ENCODE assay signal across 8 cellular contexts in the genomic region with DNA sequence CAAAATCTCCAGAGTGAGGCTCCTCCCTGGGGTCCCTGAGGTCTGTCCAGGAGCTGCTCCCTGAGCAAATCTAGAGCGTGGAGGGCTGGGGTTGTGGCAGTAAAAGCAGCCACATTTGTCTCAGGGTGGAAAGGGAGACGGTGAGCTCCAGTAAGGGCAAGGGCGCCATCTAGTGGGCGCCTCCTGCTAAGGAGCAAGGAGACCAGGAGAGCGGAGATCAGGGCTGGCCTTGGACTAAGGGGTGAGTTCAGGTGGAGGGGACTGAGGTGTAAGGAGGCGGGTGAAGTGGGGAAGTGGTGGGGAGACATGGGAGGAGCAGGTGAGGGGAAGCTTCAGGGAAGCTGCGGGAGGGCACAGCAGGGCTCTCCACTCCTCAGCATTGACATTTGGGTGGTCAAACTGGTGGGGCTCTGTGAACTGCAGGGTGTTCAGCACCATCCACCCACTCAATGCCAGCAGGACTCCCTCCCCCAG. TPM values are rescaled to one million over a fixed set of nuclear protein-coding genes. Genes with fewer than 3 reads are reported as not detected.
A peak's percentile ranks its signal among the peaks of the same experiment; 100 is the strongest.
DNase-seq lines count a peak whose midpoint lies in the region; ATAC-seq and TF ChIP-seq lines count a peak whose summit lies in the region.

No MANE protein-coding gene starts in this region.

- peak overlapping the region in 5 of 11 experiments; percentile 3 to 49 (median 12); a peak in 3 of 22 replicates for H3K9ac ChIP-seq in BLaER1 treated with 17β-estradiol and CSF1 and Interleukin-3, amounts not matched to agents 10 nM and 100 nM

- no peaks in the 10 kb centered on the region for H3K27me3 ChIP-seq in BLaER1 treated with 17β-estradiol and CSF1 and Interleukin-3, amounts not matched to agents 10 nM and 100 nM

- H3K27ac ChIP-seq in BLaER1 treated with 17β-estradiol and CSF1 and Interleukin-3, amounts not matched to agents 10 nM and 100 nM, result 0 out of 22 replicates have a peak overlapping the region, but pooled peaks of 1 of the 11 experiments have one; percentile 12

- H4K20me1 ChIP-seq in BLaER1 treated with 17β-estradiol and CSF1 and Interleukin-3, amounts not matched to agents 10 nM and 100 nM, result peaks cover 17 to 66% (median 33%) of the 10 kb centered on the region in 11 experiments; a peak in 19 of 22 replicates

- no peak for ATAC-seq in GM18858 (IDR thresholded peaks at IDR 0.05; ENCODE audit: unreplicated experiment)

- H3K4me2 ChIP-seq in BLaER1 treated with 17β-estradiol and CSF1 and Interleukin-3, amounts not matched to agents 10 nM and 100 nM, result peak overlapping the region in 8 of 11 experiments; percentile 1 to 55 (median 15); a peak in 7 of 22 replicates

- no peak overlapping the region for H3K4me3 ChIP-seq in BLaER1 treated with 17β-estradiol and CSF1 and Interleukin-3, amounts not matched to agents 10 nM and 100 nM
- no peak overlapping the region for H3K4me3 ChIP-seq in HFF-Myc (replicated peaks; ENCODE audit: low read depth, low read length)

- H3K4me1 ChIP-seq in BLaER1 treated with 17β-estradiol and CSF1 and Interleukin-3, amounts not matched to agents 10 nM and 100 nM, result peaks cover 10 to 29% (median 21%) of the 10 kb centered on the region in 10 experiments

- DNase-seq in HFF-Myc (ENCODE audit: extremely low read depth, low read depth) (peak; percentile 19), NCI-H526 treated with DMSO at 0.1 percent for 48 hours (lab: John Stamatoyannopoulos, UW) (peak; percentile 49), dermis microvascular lymphatic vessel endothelial cell (ENCODE audit: low read depth in 2 of 2) (peak; percentile 51 to 79), medulla oblongata (ENCODE audit: extremely low spot score) (peak; percentile 79)
- peak; percentile 86 for DNase-seq in activated CD4-positive, alpha-beta T cell treated with anti-CD3 and anti-CD28 coated beads, Interleukin-2, amount 50 U/mL, for 1 hour
- peak; percentile 74 for DNase-seq in stimulated activated CD8-positive, alpha-beta memory T cell treated with anti-CD3 and anti-CD28 coated beads, Interleukin-15, amount 100 ng/mL, for 24 hours (ENCODE audit: low read depth)

- peaks cover 0 to 3% (median 0%) of the 10 kb centered on the region in 11 experiments; a peak in 2 of 22 replicates for H3K9me3 ChIP-seq in BLaER1 treated with 17β-estradiol and CSF1 and Interleukin-3, amounts not matched to agents 10 nM and 100 nM (replicated peaks in 1 of 11)

- TF ChIP-seq CTCF in HFF-Myc (IDR thresholded peaks at IDR 0.05; ENCODE audit: low read depth, low read length, missing control alignments), result peak; percentile 97

- H3K36me3 ChIP-seq in BLaER1 treated with 17β-estradiol and CSF1 and Interleukin-3, amounts not matched to agents 10 nM and 100 nM, result peaks cover 8 to 68% (median 47%) of the 10 kb centered on the region in 11 experiments; a peak in 21 of 22 replicates

RNA-seq across cellular contexts. Expression of gene CEACAM21, which starts 5.3 kb away (rescaled TPM):
- total RNA-seq in dermis microvascular lymphatic vessel endothelial cell, result 10.8 and 17.7 TPM in 2 replicates

RNA-seq across cellular contexts. Expression of gene CEACAM4, which starts 56.2 kb away (rescaled TPM):
- not detected in 2 replicates for total RNA-seq in dermis microvascular lymphatic vessel endothelial cell

Comparison
In these comparisons a context has a peak if more than half of its experiments do, and no peak if none do; other contexts are left out.
1. DNase-seq: peak in every context shown above with its lines; median percentile 86 in activated CD4-positive, alpha-beta T cell treated with anti-CD3 and anti-CD28 coated beads, Interleukin-2, amount 50 U/mL, for 1 hour; 79 in medulla oblongata; 74 in stimulated activated CD8-positive, alpha-beta memory T cell treated with anti-CD3 and anti-CD28 coated beads, Interleukin-15, amount 100 ng/mL, for 24 hours; 65 in dermis microvascular lymphatic vessel endothelial cell; 49 in NCI-H526 treated with DMSO at 0.1 percent for 48 hours; 19 in HFF-Myc.